Comparison of ENCODE assay signal across 14 cellular contexts in the genomic region with DNA sequence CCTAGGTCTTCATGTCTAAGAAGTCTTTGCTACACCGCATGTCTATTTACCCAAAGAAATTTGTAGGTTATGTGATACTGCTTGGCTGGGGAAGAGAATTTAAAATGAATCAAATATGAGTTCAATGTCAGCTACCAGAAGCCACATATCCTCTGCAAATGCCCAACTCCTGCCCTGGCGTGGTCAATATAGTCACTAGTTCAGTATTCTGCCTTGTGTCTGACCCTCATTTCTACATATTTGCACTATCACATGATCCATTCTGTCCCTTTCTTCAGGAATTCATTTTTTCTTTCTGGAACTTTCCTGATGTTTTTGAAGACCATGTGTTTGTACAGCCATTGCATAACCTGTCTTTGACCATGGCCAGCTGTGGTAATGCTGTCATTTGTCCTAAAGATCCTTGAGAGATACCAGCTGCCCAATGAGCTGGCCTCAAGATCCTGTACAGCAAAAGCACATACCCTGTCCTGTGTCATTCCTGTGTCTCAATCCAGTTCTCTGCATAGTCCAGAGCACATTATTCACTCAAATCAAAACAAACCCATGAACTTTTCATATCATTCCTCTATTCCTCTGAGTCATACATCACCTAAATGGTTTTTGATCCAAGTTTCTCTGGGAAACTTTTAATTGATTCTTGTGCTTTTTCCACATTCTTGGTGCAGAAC.
DNase-seq lines count a peak whose midpoint lies in the region; ATAC-seq and TF ChIP-seq lines count a peak whose summit lies in the region.
"Had no signal": no experiment of that assay in that cellular context is flagged by ENCODE, and none has a peak within 500 bp of the region (broad histone marks: within the 10 kb centered on the region; RNA-seq: fewer than 3 reads in every experiment).

No MANE protein-coding gene starts in this region.

- peaks cover 8% of the 10 kb centered on the region for H3K4me1 ChIP-seq in RWPE2 (ENCODE audit: insufficient read depth, poor library complexity, severe bottlenecking)
- peaks cover 20% of the 10 kb centered on the region for H3K4me1 ChIP-seq in osteoblast (ENCODE audit: insufficient read depth, low read length)
- peaks cover 4% of the 10 kb centered on the region for H3K4me1 ChIP-seq in endodermal cell (ENCODE audit: control insufficient read depth, insufficient read depth, low read length)
- no peaks in the 10 kb centered on the region for H3K4me1 ChIP-seq in testis
- H3K4me1 ChIP-seq: SJCRH30 had no signal

- peak; percentile 96 for DNase-seq in AG10803 (ENCODE audit: low read depth)
- DNase-seq in RWPE2 (ENCODE audit: low spot score) = no peak
- DNase-seq in fibroblast of pulmonary artery (ENCODE audit: low read depth) = peak; percentile 89
- peak; percentile 52 for DNase-seq in osteoblast (ENCODE audit: insufficient read length, low spot score, missing footprints)
- DNase-seq in endodermal cell = no peak
- no peak for DNase-seq in testis
- DNase-seq: activated CD4-positive, CD25-positive, alpha-beta regulatory T cell treated with anti-CD3 and anti-CD28 coated beads, Interleukin-2, amount 50 U/mL, for 72 hours; CD4-positive, alpha-beta T cell; heart right ventricle; NCI-H510A had no signal

- TF ChIP-seq CTCF in AG10803 (conservative IDR thresholded peaks at IDR 0.05; ENCODE audit: low read length) (no peak), RWPE2 (IDR thresholded peaks at IDR 0.05; ENCODE audit: poor library complexity, severe bottlenecking) (no peak), fibroblast of pulmonary artery (IDR thresholded peaks at IDR 0.05; ENCODE audit: low read length, missing control alignments) (no peak), osteoblast (IDR thresholded peaks at IDR 0.05; ENCODE audit: extremely low read depth, low read depth, low read length) (no peak), endodermal cell (conservative IDR thresholded peaks at IDR 0.05) (no peak), testis (IDR thresholded peaks at IDR 0.05) (no peak)

- H3K36me3 Mint-ChIP-seq in endodermal cell (ENCODE audit: low read depth) = no peaks in the 10 kb centered on the region

- H3K9me3 Mint-ChIP-seq in endodermal cell = no peaks in the 10 kb centered on the region
- H3K9me3 Mint-ChIP-seq: activated T-helper 17 cell treated with anti-CD3 and anti-CD28 coated beads, Interleukin-2, amount 50 U/mL, for 72 hours; CD4-positive, alpha-beta T cell had no signal

- no peak overlapping the region for H3K4me3 Mint-ChIP-seq in endodermal cell
- H3K4me3 Mint-ChIP-seq: activated T-helper 17 cell treated with anti-CD3 and anti-CD28 coated beads, Interleukin-2, amount 50 U/mL, for 72 hours; CD4-positive, alpha-beta T cell had no signal

- no peak overlapping the region for H3K4me2 ChIP-seq in osteoblast (ENCODE audit: insufficient read depth, low read length)

- H3K4me3 ChIP-seq in AG10803 (ENCODE audit: low read length) = no peak overlapping the region
- H3K4me3 ChIP-seq in RWPE2 (ENCODE audit: severe bottlenecking) = no peak overlapping the region
- H3K4me3 ChIP-seq in fibroblast of pulmonary artery (replicated peaks; ENCODE audit: low read depth, low read length) = no peak overlapping the region
- no peak overlapping the region for H3K4me3 ChIP-seq in osteoblast (ENCODE audit: insufficient read depth, low read length)
- no peak overlapping the region for H3K4me3 ChIP-seq in endodermal cell (ENCODE audit: low read length)
- H3K4me3 ChIP-seq in testis = no peak overlapping the region
- H3K4me3 ChIP-seq: heart right ventricle, SJCRH30 had no signal

- no peak overlapping the region for H3K27ac Mint-ChIP-seq in endodermal cell
- H3K27ac Mint-ChIP-seq: activated T-helper 17 cell treated with anti-CD3 and anti-CD28 coated beads, Interleukin-2, amount 50 U/mL, for 72 hours; CD4-positive, alpha-beta T cell had no signal

- H3K79me2 ChIP-seq in osteoblast (ENCODE audit: insufficient read depth, low read length) = no peaks in the 10 kb centered on the region

- H2AFZ ChIP-seq in osteoblast (ENCODE audit: low read length) = no peak overlapping the region

- H3K27ac ChIP-seq in RWPE2 (ENCODE audit: poor library complexity, severe bottlenecking) (no peak overlapping the region), osteoblast (ENCODE audit: low read depth, low read length) (no peak overlapping the region), endodermal cell (ENCODE audit: low read depth, low read length) (no peak overlapping the region), testis (no peak overlapping the region)
- H3K27ac ChIP-seq: heart right ventricle, SJCRH30 had no signal

- no peaks in the 10 kb centered on the region for H3K9me3 ChIP-seq in RWPE2 (ENCODE audit: severe bottlenecking)
- H3K9me3 ChIP-seq in osteoblast (ENCODE audit: low read depth, low read length) = no peaks in the 10 kb centered on the region
- no peaks in the 10 kb centered on the region for H3K9me3 ChIP-seq in endodermal cell (ENCODE audit: control insufficient read depth, low read length)
- no peaks in the 10 kb centered on the region for H3K9me3 ChIP-seq in testis
- H3K9me3 ChIP-seq: heart right ventricle, SJCRH30 had no signal

- peaks cover 10% of the 10 kb centered on the region for H3K4me1 Mint-ChIP-seq in endodermal cell

- H4K20me1 ChIP-seq in osteoblast (ENCODE audit: insufficient read depth, low read length) = no peaks in the 10 kb centered on the region

- no peaks in the 10 kb centered on the region for H3K27me3 Mint-ChIP-seq in endodermal cell (ENCODE audit: insufficient read depth)

- ATAC-seq in RWPE2 (ENCODE audit: low read depth) = peak; percentile 62; the same call in 1 of the 3 replicates
- ATAC-seq in GM18909 (IDR thresholded peaks at IDR 0.05; ENCODE audit: poor library complexity, unreplicated experiment) = no peak
- ATAC-seq in GM19023 (IDR thresholded peaks at IDR 0.05; ENCODE audit: unreplicated experiment) = no peak

- H3K36me3 ChIP-seq in RWPE2 (ENCODE audit: low read depth) = 0 out of 2 replicates have a peak, but pooled peaks cover 3% of the 10 kb centered on the region
- no peaks in the 10 kb centered on the region for H3K36me3 ChIP-seq in osteoblast (ENCODE audit: insufficient read depth, low read length)
- no peaks in the 10 kb centered on the region for H3K36me3 ChIP-seq in endodermal cell (ENCODE audit: control insufficient read depth, insufficient read depth, low read length)
- H3K36me3 ChIP-seq in testis (ENCODE audit: low read depth, missing control alignments) = no peaks in the 10 kb centered on the region
- H3K36me3 ChIP-seq: heart right ventricle, SJCRH30 had no signal

- 77 to 96% methylated on average over 1 to 2 of the region's 2 CpGs for WGBS in endodermal cell (ENCODE audit: insufficient coverage in 1 of 2, insufficient read length in 1 of 2), 2 experiments
- 92 to 96% methylated on average over 2 of the region's 2 CpGs for WGBS in testis, 2 donors

- intact Hi-C loops in testis (cut with DNase I; ENCODE audit: low total_unique reads) = no loop called here

- H3K27me3 ChIP-seq in RWPE2 (ENCODE audit: insufficient read depth, poor library complexity, severe bottlenecking) (no peaks in the 10 kb centered on the region), osteoblast (ENCODE audit: insufficient read depth, low read length) (no peaks in the 10 kb centered on the region), endodermal cell (ENCODE audit: control insufficient read depth, insufficient read depth, low read length, poor library complexity, severe bottlenecking) (no peaks in the 10 kb centered on the region), testis (no peaks in the 10 kb centered on the region)
- H3K27me3 ChIP-seq: heart right ventricle, SJCRH30 had no signal

- TF ChIP-seq POLR2A in testis (IDR thresholded peaks at IDR 0.05) = no peak

- no peak overlapping the region for H3K9ac ChIP-seq in endodermal cell (ENCODE audit: extremely low read depth, low read length, poor library complexity, severe bottlenecking)

Comparison
In these comparisons a context has a peak if more than half of its experiments do, and no peak if none do; other contexts are left out.
1. DNase-seq: peak in AG10803 (single experiment), fibroblast of pulmonary artery (single experiment) and osteoblast (single experiment); none in RWPE2 (single experiment), endodermal cell (single experiment) and testis (single experiment).